15 cellular contexts compared by ENCODE assay signal in genomic region chr10:26557641-26558014, GRCh38.
DNase-seq lines count a peak whose midpoint lies in the region; ATAC-seq and TF ChIP-seq lines count a peak whose summit lies in the region.
"Had no signal": no experiment of that assay in that cellular context is flagged by ENCODE, and none has a peak within 500 bp of the region (broad histone marks: within the 10 kb centered on the region; RNA-seq: fewer than 3 reads in every experiment).

No MANE protein-coding gene starts in this region.

- H3K36me3 ChIP-seq in brain microvascular endothelial cell (replicated peaks), result no peaks in the 10 kb centered on the region
- no peaks in the 10 kb centered on the region for H3K36me3 ChIP-seq in esophagus squamous epithelium

- H3K4me1 Mint-ChIP-seq in HFFc6 (ENCODE audit: low read depth) (peaks cover 35% of the 10 kb centered on the region), glutamatergic neuron (ENCODE audit: low read depth, unreplicated experiment) (no peaks in the 10 kb centered on the region)

- peak; percentile 58 for ATAC-seq in omental fat pad (ENCODE audit: low FRiP score)

- H3K27ac ChIP-seq in brain microvascular endothelial cell (no peak overlapping the region), esophagus squamous epithelium (no peak overlapping the region)
- H3K27ac ChIP-seq: parathyroid adenoma had no signal

- H3K4me1 ChIP-seq in esophagus squamous epithelium, result peaks cover 7 to 23% (median 16%) of the 10 kb centered on the region in 3 donors
- H3K4me1 ChIP-seq: parathyroid adenoma had no signal

- H3K4me3 Mint-ChIP-seq in HFFc6 (peak overlapping the region; percentile 83), glutamatergic neuron (ENCODE audit: unreplicated experiment) (no peak overlapping the region)
- H3K4me3 Mint-ChIP-seq: endodermal cell; memory B cell; stimulated activated naive B cell treated with anti-CD40 and anti-IgM and Interleukin-4, amounts not matched to agents 10 μg/mL and 1 μg/mL and 100 μg/mL, for 72 hours had no signal

- 44 to 52% methylated on average over 5 of the region's 5 CpGs for WGBS in esophagus squamous epithelium, 2 donors

- H3K36me3 Mint-ChIP-seq in HFFc6 (ENCODE audit: low read depth) (peaks cover 12% of the 10 kb centered on the region; the same call in 1 of the 2 replicates), glutamatergic neuron (ENCODE audit: unreplicated experiment) (peaks cover 2% of the 10 kb centered on the region)

- H3K9me3 ChIP-seq in esophagus squamous epithelium, result no peaks in the 10 kb centered on the region

- TF ChIP-seq POLR2A in esophagus squamous epithelium (IDR thresholded peaks at IDR 0.05), result no peak

- H3K27ac Mint-ChIP-seq in HFFc6 (peak overlapping the region; percentile 71), glutamatergic neuron (ENCODE audit: unreplicated experiment) (no peak overlapping the region)
- H3K27ac Mint-ChIP-seq: endodermal cell, memory B cell had no signal

- H3K27me3 ChIP-seq in brain microvascular endothelial cell (replicated peaks), result no peaks in the 10 kb centered on the region
- peaks cover 0 to 27% (median 0%) of the 10 kb centered on the region in 4 donors for H3K27me3 ChIP-seq in esophagus squamous epithelium

- no peak for TF ChIP-seq CTCF in HFFc6 (IDR thresholded peaks at IDR 0.05)
- no peak for TF ChIP-seq CTCF in brain microvascular endothelial cell (IDR thresholded peaks at IDR 0.05; ENCODE audit: low read depth, low read length, missing control alignments)
- no peak for TF ChIP-seq CTCF in omental fat pad (IDR thresholded peaks at IDR 0.05)
- TF ChIP-seq CTCF in glutamatergic neuron (IDR thresholded peaks at IDR 0.05; ENCODE audit: partially characterized antibody, unreplicated experiment), result no peak
- TF ChIP-seq CTCF in esophagus squamous epithelium (IDR thresholded peaks at IDR 0.05), result no peak

- H3K4me3 ChIP-seq in brain microvascular endothelial cell (ENCODE audit: low read depth, low read length) (no peak overlapping the region), esophagus squamous epithelium (no peak overlapping the region)

- intact Hi-C loops in esophagus squamous epithelium (cut with DNase I), result loop anchor here (5.0 to 10.0 kb wide), 2 partner anchors 220 to 683 kb away; no protein-coding TSS in a partner anchor

- in situ Hi-C loops in brain microvascular endothelial cell (cut with HindIII; ENCODE audit: low pct_ligation_motif_present, low sequenced_read_pairs), result no loop called here

- H3K9me3 Mint-ChIP-seq in HFFc6 (no peaks in the 10 kb centered on the region), glutamatergic neuron (ENCODE audit: unreplicated experiment) (no peaks in the 10 kb centered on the region)
- H3K9me3 Mint-ChIP-seq: CD8-positive, alpha-beta memory T cell; endodermal cell; memory B cell; stimulated activated naive B cell treated with anti-CD40 and anti-IgM and Interleukin-4, amounts not matched to agents 10 μg/mL and 1 μg/mL and 100 μg/mL, for 72 hours had no signal

- peak; percentile 55 for DNase-seq in AG20443 (ENCODE audit: low spot score)
- DNase-seq in HFFc6, result peak; percentile 70
- peak; percentile 31 for DNase-seq in brain microvascular endothelial cell
- no peak for DNase-seq in omental fat pad (ENCODE audit: low spot score)
- no peak for DNase-seq in glutamatergic neuron
- no peak for DNase-seq in esophagus squamous epithelium (lab: John Stamatoyannopoulos, UW)
- no peak for DNase-seq in activated CD4-positive, alpha-beta T cell treated with anti-CD3 and anti-CD28 coated beads for 4 hours
- no peak for DNase-seq in DMS 273 (lab: John Stamatoyannopoulos, UW; ENCODE audit: unreplicated experiment)
- DNase-seq: activated CD4-positive, CD25-positive, alpha-beta regulatory T cell treated with anti-CD3 and anti-CD28 coated beads, Interleukin-2, amount 50 U/mL, for 72 hours; stimulated activated CD4-positive, alpha-beta T cell treated with anti-CD3 and anti-CD28 coated beads, Interleukin-2, amount 100 ng/mL, for 48 hours; stimulated activated naive B cell treated with anti-CD40 and anti-IgM and Interleukin-4, amounts not matched to agents 10 μg/mL and 1 μg/mL and 100 μg/mL, for 72 hours had no signal

- peaks cover 4% of the 10 kb centered on the region for H3K27me3 Mint-ChIP-seq in HFFc6 (ENCODE audit: insufficient read depth)
- no peaks in the 10 kb centered on the region for H3K27me3 Mint-ChIP-seq in glutamatergic neuron (ENCODE audit: unreplicated experiment)
- H3K27me3 Mint-ChIP-seq: CD8-positive, alpha-beta memory T cell; memory B cell; stimulated activated naive B cell treated with anti-CD40 and anti-IgM and Interleukin-4, amounts not matched to agents 10 μg/mL and 1 μg/mL and 100 μg/mL, for 72 hours had no signal

Comparison
In these comparisons a context has a peak if more than half of its experiments do, and no peak if none do; other contexts are left out.
1. DNase-seq: peak in AG20443 (single experiment), HFFc6 (single experiment) and brain microvascular endothelial cell (single experiment); none in omental fat pad (single experiment), glutamatergic neuron (single experiment), esophagus squamous epithelium (single experiment), activated CD4-positive, alpha-beta T cell treated with anti-CD3 and anti-CD28 coated beads for 4 hours (0 of 2) and DMS 273 (single experiment).